ENCODE assay signal across 37 cellular contexts in the genomic region with DNA sequence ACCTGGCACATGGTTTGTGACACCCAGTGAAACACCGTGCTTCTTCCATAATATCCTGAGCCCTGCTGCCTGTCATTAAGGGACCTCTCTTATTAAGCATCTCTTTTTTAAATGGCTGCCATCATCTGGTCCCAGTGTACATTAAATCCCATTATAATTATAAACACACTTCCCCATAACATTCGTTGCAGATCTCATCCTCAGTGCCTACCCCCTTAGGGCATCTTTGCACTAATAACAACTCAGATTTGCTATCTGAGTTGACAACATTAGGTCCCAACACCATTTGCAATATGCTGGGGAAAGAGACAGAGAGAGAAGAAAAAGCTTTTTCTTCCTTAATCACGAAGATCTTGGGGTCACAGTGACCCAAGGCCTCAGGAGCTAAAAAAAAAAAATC.
"Had no signal": no experiment of that assay in that cellular context is flagged by ENCODE, and none has a peak within 500 bp of the region (broad histone marks: within the 10 kb centered on the region; RNA-seq: fewer than 3 reads in every experiment).

No MANE protein-coding gene starts in this region.

- H3K4me3 ChIP-seq: adrenal gland, ascending aorta, body of pancreas, breast epithelium, cardiac muscle cell had no signal

- DNase-seq: activated effector memory CD4-positive, alpha-beta T cell treated with anti-CD3 and anti-CD28 coated beads, Interleukin-2, amount 50 U/mL, for 16 hours; activated effector memory CD4-positive, alpha-beta T cell treated with Interleukin-2 at 50 U/mL for 16 hours; activated gamma-delta T cell; activated gamma-delta T cell treated with Interleukin-2 at 50 U/mL for 16 hours; activated naive CD4-positive, alpha-beta T cell; activated naive CD4-positive, alpha-beta T cell treated with anti-CD3 and anti-CD28 coated beads for 36 hours; activated naive CD4-positive, alpha-beta T cell treated with anti-CD3 and anti-CD28 coated beads, Interleukin-2, amount 10 ng/mL, durations not matched to agents 7 days and 5 days; activated naive CD4-positive, alpha-beta T cell treated with anti-CD3 and anti-CD28 coated beads, Interleukin-2, amount 50 U/mL, for 16 hours; activated naive CD4-positive, alpha-beta T cell treated with Interleukin-2 at 50 U/mL for 16 hours; activated naive CD8-positive, alpha-beta T cell treated with anti-CD3 and anti-CD28 coated beads for 36 hours; activated naive CD8-positive, alpha-beta T cell treated with anti-CD3 and anti-CD28 coated beads, Interleukin-2, amount 10 ng/mL, durations not matched to agents 7 days and 5 days; activated naive CD8-positive, alpha-beta T cell treated with anti-CD3 and anti-CD28 coated beads, Interleukin-2, amount 50 U/mL, for 24 hours; activated T-cell treated with anti-CD3 and anti-CD28 coated beads, Interleukin-2, amount 50 U/mL, for 24 hours; activated T-cell treated with anti-CD3 and anti-CD28 coated beads, Interleukin-2, amount 50 U/mL, for 4 hours; activated T-cell treated with anti-CD3 and anti-CD28 coated beads, Interleukin-2, amount 50 U/mL, for 48 hours; activated T-cell treated with anti-CD3 and anti-CD28 coated beads, Interleukin-2, amount 50 U/mL, for 72 hours; adrenal gland; amniotic stem cell; amygdala; anterior cingulate cortex; aorta; body of pancreas; brain microvascular endothelial cell; caudate nucleus; central memory CD4-positive, alpha-beta T cell; cerebellar nuclear complex had no signal

- H3K9me3 Mint-ChIP-seq: activated naive CD4-positive, alpha-beta T cell treated with anti-CD3 and anti-CD28 coated beads for 36 hours; activated naive CD4-positive, alpha-beta T cell treated with anti-CD3 and anti-CD28 coated beads, Interleukin-2, amount 10 ng/mL, durations not matched to agents 7 days and 5 days; activated naive CD4-positive, alpha-beta T cell treated with anti-CD3 and anti-CD28 coated beads, Interleukin-2, amount 50 U/mL, for 24 hours; activated naive CD4-positive, alpha-beta T cell treated with anti-CD3 and anti-CD28 coated beads, Interleukin-2, amount 50 U/mL, for 72 hours; activated naive CD8-positive, alpha-beta T cell treated with anti-CD3 and anti-CD28 coated beads for 36 hours; activated naive CD8-positive, alpha-beta T cell treated with anti-CD3 and anti-CD28 coated beads, Interleukin-2, amount 10 ng/mL, durations not matched to agents 7 days and 5 days; activated naive CD8-positive, alpha-beta T cell treated with anti-CD3 and anti-CD28 coated beads, Interleukin-2, amount 50 U/mL, for 24 hours; activated T-cell treated with anti-CD3 and anti-CD28 coated beads, Interleukin-2, amount 50 U/mL, for 24 hours; activated T-cell treated with anti-CD3 and anti-CD28 coated beads, Interleukin-2, amount 50 U/mL, for 4 hours; activated T-cell treated with anti-CD3 and anti-CD28 coated beads, Interleukin-2, amount 50 U/mL, for 72 hours; activated T-helper 1 cell treated with anti-CD3 and anti-CD28 coated beads, Interleukin-12 subunit alpha, Interleukin-12 subunit beta, Interleukin-2, Interleukin-4 antibody, amounts not matched to agents 30 ng/mL and 10 ng/mL and 1 ng/mL, durations not matched to agents 14 hours and 24 hours and 36 hours; activated T-helper 17 cell treated with anti-CD3 and anti-CD28 coated beads, Interleukin-2, amount 50 U/mL, for 72 hours; activated T-helper 2 cell treated with anti-CD3 and anti-CD28 coated beads, Interferon-gamma antibody, Interleukin-2, Interleukin-4, amounts not matched to agents 10 μg/mL and 5 μg/mL and 100 μg/mL, durations not matched to agents 14 hours and 24 hours and 36 hours; central memory CD8-positive, alpha-beta T cell had no signal

- H3K36me3 Mint-ChIP-seq: activated naive CD4-positive, alpha-beta T cell treated with anti-CD3 and anti-CD28 coated beads, Interleukin-2, amount 50 U/mL, for 24 hours; activated naive CD4-positive, alpha-beta T cell treated with anti-CD3 and anti-CD28 coated beads, Interleukin-2, amount 50 U/mL, for 72 hours; activated naive CD8-positive, alpha-beta T cell; activated naive CD8-positive, alpha-beta T cell treated with anti-CD3 and anti-CD28 coated beads for 36 hours; activated naive CD8-positive, alpha-beta T cell treated with anti-CD3 and anti-CD28 coated beads, Interleukin-2, amount 10 ng/mL, durations not matched to agents 7 days and 5 days; brain had no signal

- H3K27ac ChIP-seq: adrenal gland, ascending aorta, body of pancreas, brain microvascular endothelial cell, breast epithelium, cardiac muscle cell had no signal

- H3K36me3 ChIP-seq: adrenal gland, ascending aorta, brain microvascular endothelial cell, breast epithelium, cardiac muscle cell had no signal

- H3K4me3 Mint-ChIP-seq: activated naive CD4-positive, alpha-beta T cell treated with anti-CD3 and anti-CD28 coated beads for 36 hours; activated naive CD4-positive, alpha-beta T cell treated with anti-CD3 and anti-CD28 coated beads, Interleukin-2, amount 10 ng/mL, durations not matched to agents 7 days and 5 days; activated naive CD4-positive, alpha-beta T cell treated with anti-CD3 and anti-CD28 coated beads, Interleukin-2, amount 50 U/mL, for 24 hours; activated naive CD8-positive, alpha-beta T cell; activated naive CD8-positive, alpha-beta T cell treated with anti-CD3 and anti-CD28 coated beads for 36 hours; activated naive CD8-positive, alpha-beta T cell treated with anti-CD3 and anti-CD28 coated beads, Interleukin-2, amount 10 ng/mL, durations not matched to agents 7 days and 5 days; activated naive CD8-positive, alpha-beta T cell treated with anti-CD3 and anti-CD28 coated beads, Interleukin-2, amount 50 U/mL, for 24 hours; activated T-cell treated with anti-CD3 and anti-CD28 coated beads, Interleukin-2, amount 50 U/mL, for 24 hours; activated T-cell treated with anti-CD3 and anti-CD28 coated beads, Interleukin-2, amount 50 U/mL, for 4 hours; activated T-cell treated with anti-CD3 and anti-CD28 coated beads, Interleukin-2, amount 50 U/mL, for 72 hours; activated T-helper 1 cell treated with anti-CD3 and anti-CD28 coated beads, Interleukin-12 subunit alpha, Interleukin-12 subunit beta, Interleukin-2, Interleukin-4 antibody, amounts not matched to agents 30 ng/mL and 10 ng/mL and 1 ng/mL, durations not matched to agents 14 hours and 24 hours and 36 hours; activated T-helper 17 cell treated with anti-CD3 and anti-CD28 coated beads, Interleukin-2, amount 50 U/mL, for 72 hours; brain; central memory CD8-positive, alpha-beta T cell had no signal

- H3K4me1 Mint-ChIP-seq: activated naive CD4-positive, alpha-beta T cell treated with anti-CD3 and anti-CD28 coated beads, Interleukin-2, amount 50 U/mL, for 24 hours; activated T-helper 17 cell treated with anti-CD3 and anti-CD28 coated beads, Interleukin-2, amount 50 U/mL, for 72 hours had no signal

- H3K9me3 ChIP-seq: adrenal gland, ascending aorta, body of pancreas, breast epithelium had no signal

- H3K27ac Mint-ChIP-seq: activated naive CD4-positive, alpha-beta T cell treated with anti-CD3 and anti-CD28 coated beads for 36 hours; activated naive CD4-positive, alpha-beta T cell treated with anti-CD3 and anti-CD28 coated beads, Interleukin-2, amount 10 ng/mL, durations not matched to agents 7 days and 5 days; activated naive CD4-positive, alpha-beta T cell treated with anti-CD3 and anti-CD28 coated beads, Interleukin-2, amount 50 U/mL, for 24 hours; activated naive CD4-positive, alpha-beta T cell treated with anti-CD3 and anti-CD28 coated beads, Interleukin-2, amount 50 U/mL, for 72 hours; activated naive CD8-positive, alpha-beta T cell; activated naive CD8-positive, alpha-beta T cell treated with anti-CD3 and anti-CD28 coated beads for 36 hours; activated naive CD8-positive, alpha-beta T cell treated with anti-CD3 and anti-CD28 coated beads, Interleukin-2, amount 10 ng/mL, durations not matched to agents 7 days and 5 days; activated naive CD8-positive, alpha-beta T cell treated with anti-CD3 and anti-CD28 coated beads, Interleukin-2, amount 50 U/mL, for 24 hours; activated T-cell treated with anti-CD3 and anti-CD28 coated beads, Interleukin-2, amount 50 U/mL, for 24 hours; activated T-cell treated with anti-CD3 and anti-CD28 coated beads, Interleukin-2, amount 50 U/mL, for 72 hours; activated T-helper 1 cell treated with anti-CD3 and anti-CD28 coated beads, Interleukin-12 subunit alpha, Interleukin-12 subunit beta, Interleukin-2, Interleukin-4 antibody, amounts not matched to agents 30 ng/mL and 10 ng/mL and 1 ng/mL, durations not matched to agents 14 hours and 24 hours and 36 hours; activated T-helper 17 cell treated with anti-CD3 and anti-CD28 coated beads, Interleukin-2, amount 50 U/mL, for 72 hours; activated T-helper 2 cell treated with anti-CD3 and anti-CD28 coated beads, Interferon-gamma antibody, Interleukin-2, Interleukin-4, amounts not matched to agents 10 μg/mL and 5 μg/mL and 100 μg/mL, durations not matched to agents 14 hours and 24 hours and 36 hours had no signal

- H3K27me3 ChIP-seq: adrenal gland, ascending aorta, body of pancreas, breast epithelium had no signal

- H3K4me1 ChIP-seq: breast epithelium had no signal

- ATAC-seq: activated naive CD4-positive, alpha-beta T cell treated with anti-CD3 and anti-CD28 coated beads, Interleukin-2, amount 50 U/mL, for 72 hours; activated naive CD8-positive, alpha-beta T cell treated with anti-CD3 and anti-CD28 coated beads, Interleukin-2, amount 50 U/mL, for 24 hours; activated T-cell treated with anti-CD3 and anti-CD28 coated beads, Interleukin-2, amount 50 U/mL, for 4 hours; activated T-cell treated with anti-CD3 and anti-CD28 coated beads, Interleukin-2, amount 50 U/mL, for 72 hours; activated T-helper 17 cell treated with anti-CD3 and anti-CD28 coated beads, Interleukin-2, amount 50 U/mL, for 72 hours; body of pancreas had no signal
